In genomic region chr17:39169518-39169917, GRCh38 we compare ENCODE assay signal across 23 cellular contexts. TPM values are rescaled to one million over a fixed set of nuclear protein-coding genes. Genes with fewer than 3 reads are reported as not detected.
DNase-seq lines count a peak whose midpoint lies in the region; ATAC-seq, FAIRE-seq and TF ChIP-seq lines count a peak whose summit lies in the region.
"Had no signal": no experiment of that assay in that cellular context is flagged by ENCODE, and none has a peak within 500 bp of the region (broad histone marks: within the 10 kb centered on the region; RNA-seq: fewer than 3 reads in every experiment).

No MANE protein-coding gene starts in this region.

- in situ Hi-C loops in GM12878 (cut with MboI): no loop called here

- RAD21 ChIA-PET in GM12878 (lab: Charles Lee; ENCODE audit: unreplicated experiment): interaction anchor here (0.9 to 1.8 kb wide), 2 partner anchors 16 to 66 kb away, joined by 3 to 8 read pairs; no protein-coding TSS in a partner anchor

- TF ChIP-seq POLR2A in GM12878 (IDR thresholded peaks at IDR 0.05; ENCODE audit: low read depth, low read length) (no peak), body of pancreas (IDR thresholded peaks at IDR 0.05) (no peak), stomach (IDR thresholded peaks at IDR 0.05) (no peak)

- TF ChIP-seq RAD21 in GM12878 (IDR thresholded peaks at IDR 0.05; ENCODE audit: insufficient read depth, low read depth, low read length): no peak

- H3K4me1 ChIP-seq in HEK293 (ENCODE audit: control insufficient read depth, insufficient read depth, low read length) (0 out of 2 replicates have a peak, but pooled peaks cover 4% of the 10 kb centered on the region), GM12878 (ENCODE audit: control insufficient read depth, insufficient read depth, low read length) (peaks cover 9% of the 10 kb centered on the region), body of pancreas (peaks cover 50% of the 10 kb centered on the region), stomach (peaks cover 10 to 36% (median 21%) of the 10 kb centered on the region in 4 donors)
- H3K4me1 ChIP-seq: BE2C, HAP-1 had no signal

- peak; percentile 31 for FAIRE-seq in GM12878 (lab: Jason Lieb, UNC)
- FAIRE-seq: A204.1, GM19239, K562 had no signal

- H3K4me3 ChIP-seq in HEK293 (ENCODE audit: low read depth, low read length): no peak overlapping the region
- H3K4me3 ChIP-seq in GM12878: no peak overlapping the region
- no peak overlapping the region for H3K4me3 ChIP-seq in body of pancreas
- H3K4me3 ChIP-seq in stomach: no peak overlapping the region
- H3K4me3 ChIP-seq: GM23248, HAP-1, K562 had no signal

- no peak overlapping the region for H2AFZ ChIP-seq in GM12878 (ENCODE audit: control insufficient read depth, low read depth, low read length)
- H2AFZ ChIP-seq: GM23248 had no signal

- WGBS in GM12878 (ENCODE audit: insufficient coverage, insufficient replicate concordance, low lambda C conversion rate, missing lambda C conversion rate): 71% methylated on average over 2 of the region's 3 CpGs
- WGBS in body of pancreas, 2 donors: 70 to 86% methylated on average over 3 of the region's 3 CpGs
- 69 to 90% (median 75%) methylated on average over 3 of the region's 3 CpGs for WGBS in stomach, 5 donors

- H3K9ac ChIP-seq in GM12878 (ENCODE audit: control insufficient read depth, insufficient read depth, low read length): no peak overlapping the region
- H3K9ac ChIP-seq: GM23248 had no signal

- H3K4me2 ChIP-seq in GM12878 (ENCODE audit: control insufficient read depth, insufficient read depth): no peak overlapping the region

- no peak for TF ChIP-seq CTCF in HEK293 (tag by site-specific recombination; IDR thresholded peaks at IDR 0.05)
- no peak for TF ChIP-seq CTCF in GM12878 (IDR thresholded peaks at IDR 0.05 in 2 of 3, conservative IDR thresholded peaks at IDR 0.05 in 1 of 3; ENCODE audit: control insufficient read depth in 2 of 3, extremely low read depth in 1 of 3, insufficient read depth in 1 of 3, low read depth in 3 of 3, low read length in 3 of 3)
- TF ChIP-seq CTCF in body of pancreas (IDR thresholded peaks at IDR 0.05): no peak
- TF ChIP-seq CTCF in stomach (IDR thresholded peaks at IDR 0.05): no peak

- H3K79me2 ChIP-seq in GM12878 (ENCODE audit: control insufficient read depth, insufficient read depth, low read length): no peaks in the 10 kb centered on the region

- H3K36me3 ChIP-seq in HEK293 (ENCODE audit: control insufficient read depth in 2 of 2, insufficient read depth in 1 of 2, low read length in 2 of 2): no peaks in the 10 kb centered on the region
- H3K36me3 ChIP-seq in GM12878 (ENCODE audit: control insufficient read depth in 2 of 2, insufficient read depth in 2 of 2, low read length in 1 of 2): no peaks in the 10 kb centered on the region
- H3K36me3 ChIP-seq in body of pancreas (replicated peaks in 1 of 2; ENCODE audit: insufficient read depth in 1 of 2, low read depth in 2 of 2): no peaks in the 10 kb centered on the region
- H3K36me3 ChIP-seq in stomach: no peaks in the 10 kb centered on the region
- H3K36me3 ChIP-seq: BE2C, HAP-1 had no signal

- SMC1A ChIA-PET in GM12878 (lab: Charles Lee; ENCODE audit: uncharacterized antibody, unreplicated experiment): interaction anchor here (0.7 kb wide), 1 partner anchor 11 kb away, joined by 3 read pairs; no protein-coding TSS in a partner anchor

- POLR2A ChIA-PET in HEK293 (lab: Yijun Ruan, JAX): interaction anchor here (0.5 to 3.0 kb wide), 3 partner anchors 31 to 128 kb away, joined by 3 to 22 read pairs (median 4); partner anchors contain the start of gene RPL19
- POLR2A ChIA-PET in GM12878 (lab: Charles Lee): interaction anchor here (0.6 to 0.7 kb wide), 3 partner anchors 104 to 179 kb away, joined by 3 to 7 read pairs (median 4); no protein-coding TSS in a partner anchor

- CTCF ChIA-PET in HEK293 (lab: Yijun Ruan, JAX): interaction anchor here (0.6 to 6.4 kb wide), 7 partner anchors 9 to 494 kb away, joined by 3 to 58 read pairs (median 6); no protein-coding TSS in a partner anchor
- CTCF ChIA-PET in GM12878 (lab: Yijun Ruan, JAX): interaction anchor here (1.8 to 1.9 kb wide), 2 partner anchors 62 to 186 kb away, joined by 4 to 10 read pairs; no protein-coding TSS in a partner anchor

- BruUV-seq in GM12878 (replicated peaks; lab: Mats Ljungman, UMichigan): no TSS peak

- TF ChIP-seq EP300 in GM12878 (IDR thresholded peaks at IDR 0.05; ENCODE audit: borderline replicate concordance in 1 of 2, control insufficient read depth in 1 of 2, low read depth in 2 of 2, low read length in 2 of 2) (no peak), stomach (IDR thresholded peaks at IDR 0.05) (no peak)

- H3K27ac ChIP-seq in HEK293 (ENCODE audit: extremely low read depth, low read depth, low read length): no peak overlapping the region
- no peak overlapping the region for H3K27ac ChIP-seq in GM12878 (ENCODE audit: control insufficient read depth, insufficient read depth)
- H3K27ac ChIP-seq in body of pancreas: no peak overlapping the region
- H3K27ac ChIP-seq in stomach: no peak overlapping the region
- H3K27ac ChIP-seq: GM23248, HL-60 had no signal

- no peak for ATAC-seq in GM12878
- no peak for ATAC-seq in left colon
- no peak for ATAC-seq in body of pancreas
- ATAC-seq: K562 had no signal

- intact Hi-C loops in GM12878 (cut with micrococcal nuclease; ENCODE audit: unreplicated experiment) (no loop called here), left colon (cut with DNase I, micrococcal nuclease) (no loop called here), body of pancreas (cut with DNase I) (loop anchor here (10.0 kb wide), 1 partner anchor 65 kb away; no protein-coding TSS in a partner anchor), stomach (cut with DNase I; ENCODE audit: low total_unique reads) (no loop called here)

- H3K27me3 ChIP-seq in GM12878 (replicated peaks in 1 of 2; ENCODE audit: control insufficient read depth in 2 of 2, insufficient read depth in 2 of 2, low read length in 1 of 2) (peaks cover 0 to 2% of the 10 kb centered on the region in 2 experiments; a peak in 2 of 4 replicates), body of pancreas (no peaks in the 10 kb centered on the region), stomach (peaks cover 0 to 10% (median 6%) of the 10 kb centered on the region in 3 donors)
- H3K27me3 ChIP-seq: BE2C had no signal

- H3K9me3 ChIP-seq in HEK293 (ENCODE audit: control insufficient read depth, insufficient read depth, low read depth, low read length) (no peaks in the 10 kb centered on the region), GM12878 (replicated peaks; ENCODE audit: control insufficient read depth, insufficient read depth, low read length) (no peaks in the 10 kb centered on the region), body of pancreas (no peaks in the 10 kb centered on the region), stomach (no peaks in the 10 kb centered on the region)
- H3K9me3 ChIP-seq: BE2C, HAP-1 had no signal

- H4K20me1 ChIP-seq in GM12878 (ENCODE audit: control insufficient read depth, insufficient read depth): no peaks in the 10 kb centered on the region

- DNase-seq in MV-4-11 (lab: John Stamatoyannopoulos, UW) (peak; percentile 57), GM12878 (ENCODE audit: low read depth, low spot score) (no peak), mesenteric fat pad (ENCODE audit: low spot score) (no peak), left colon (no peak), body of pancreas (no peak), stomach (no peak)
- DNase-seq: ACHN; BE2C; CD4-positive, alpha-beta memory T cell; DMS153; DMS79; GF-D8; GM23248; IMR-90 had no signal

RNA-seq across cellular contexts. Expression of gene ARL5C, which starts 3.6 kb away (rescaled TPM):
- total RNA-seq in GM12878 (2013; cell fraction: nucleolus; rRNA removed): not detected in 2 replicates
- not detected in 2 replicates for total RNA-seq in GM12878 (2014; rRNA removed)
- total RNA-seq in GM12878 (2014; rRNA removed; fragmentation: Illumina TruSeq; extraction: Trizol): not detected in 2 replicates
- total RNA-seq in GM12878 (2021): not detected in 2 replicates
- polyA plus RNA-seq in GM12878 (2011; ENCODE audit: low read depth): not detected
- not detected in 2 replicates for polyA plus RNA-seq in GM12878 (2011; rRNA removed)
- not detected in 2 replicates for polyA plus RNA-seq in GM12878 (2011; cell fraction: cytosol; rRNA removed)
- polyA plus RNA-seq in GM12878 (2011; cell fraction: nucleus; rRNA removed): 0.29 TPM in 1 of 2 replicates, not detected in the other
- polyA plus RNA-seq in GM12878 (2012): 0.04 TPM in 1 of 2 replicates, not detected in the other
- not detected in 2 replicates for polyA plus RNA-seq in GM12878 (2014; fragmentation: Illumina TruSeq; extraction: Trizol)
- not detected for polyA plus RNA-seq in GM12878 (2014; fragmentation: Nextera tagmentation; extraction: Ambion mirVana)
- polyA plus RNA-seq in GM12878 (2014; rRNA removed): not detected in 2 replicates
- not detected for polyA plus RNA-seq in GM12878 (2016; fragmentation: Nextera tagmentation; extraction: Ambion mirVana)
- polyA minus RNA-seq in GM12878 (2011; rRNA and poly(A)+ RNA removed): not detected in 2 replicates
- polyA minus RNA-seq in GM12878 (2011; cell fraction: cytosol; rRNA and poly(A)+ RNA removed): not detected in 2 replicates
- not detected in 2 replicates for polyA minus RNA-seq in GM12878 (2011; cell fraction: nucleus; rRNA and poly(A)+ RNA removed)
- not detected for total RNA-seq in mesenteric fat pad
- total RNA-seq in left colon: under 1 TPM in 1 of 2 donors, not detected in 1; 0.56 TPM
- total RNA-seq in body of pancreas: under 1 TPM in 1 of 2 donors, not detected in 1; 0.26 TPM
- total RNA-seq in stomach: not detected
- not detected for polyA plus RNA-seq in stomach
- total RNA-seq: CD4-positive, alpha-beta memory T cell; GM23248; H4; HT1080; IMR-90; K562 had no signal
- polyA plus RNA-seq: CD14-positive monocyte; CD4-positive, alpha-beta memory T cell; GM23248; IMR-90; K562 had no signal

RNA-seq across cellular contexts. Expression of gene PLXDC1, which starts 18.1 kb away (rescaled TPM):
- total RNA-seq in GM12878 (2013; cell fraction: nucleolus; rRNA removed): 1.2 and 1.8 TPM in 2 replicates
- total RNA-seq in GM12878 (2014; rRNA removed): not detected in 2 replicates
- total RNA-seq in GM12878 (2014; rRNA removed; fragmentation: Illumina TruSeq; extraction: Trizol): not detected in 2 replicates
- total RNA-seq in GM12878 (2021): not detected in 2 replicates
- not detected for polyA plus RNA-seq in GM12878 (2011; ENCODE audit: low read depth)
- polyA plus RNA-seq in GM12878 (2011; rRNA removed): 0.16 and 0.22 TPM in 2 replicates
- polyA plus RNA-seq in GM12878 (2011; cell fraction: cytosol; rRNA removed): 0.04 and 0.23 TPM in 2 replicates
- 0.45 and 0.63 TPM in 2 replicates for polyA plus RNA-seq in GM12878 (2011; cell fraction: nucleus; rRNA removed)
- polyA plus RNA-seq in GM12878 (2012): 0.22 and 0.28 TPM in 2 replicates
- 0.03 TPM in 1 of 2 replicates, not detected in the other for polyA plus RNA-seq in GM12878 (2014; fragmentation: Illumina TruSeq; extraction: Trizol)
- not detected for polyA plus RNA-seq in GM12878 (2014; fragmentation: Nextera tagmentation; extraction: Ambion mirVana)
- polyA plus RNA-seq in GM12878 (2014; rRNA removed): not detected in 2 replicates
- under 1 TPM in 1 of 2 experiments, not detected in 1; 0.30 TPM for polyA plus RNA-seq in GM12878 (2016; fragmentation: Nextera tagmentation; extraction: Ambion mirVana)
- not detected in 2 replicates for polyA minus RNA-seq in GM12878 (2011; rRNA and poly(A)+ RNA removed)
- polyA minus RNA-seq in GM12878 (2011; cell fraction: cytosol; rRNA and poly(A)+ RNA removed): not detected in 2 replicates
- not detected in 2 replicates for polyA minus RNA-seq in GM12878 (2011; cell fraction: nucleus; rRNA and poly(A)+ RNA removed)
- total RNA-seq in mesenteric fat pad: 6.3 TPM
- 1 to 10 TPM; 2.3 to 5.0 TPM for total RNA-seq in left colon
- 1 to 10 TPM in 1 of 2 donors, not detected in 1; 6.5 TPM for total RNA-seq in body of pancreas
- total RNA-seq in stomach: 10 to 100 TPM in 2 of 5 donors, 1 to 10 TPM in 2, under 1 TPM in 1; 0.58 to 77.2 (median 8.4) TPM
- polyA plus RNA-seq in stomach: 1 to 10 TPM; 1.7 to 4.6 (median 2.1) TPM
- total RNA-seq: GM23248, K562 had no signal
- polyA plus RNA-seq: CD14-positive monocyte, K562 had no signal

RNA-seq across cellular contexts. Expression of gene CACNB1, which starts 28.0 kb away (rescaled TPM):
- total RNA-seq in GM12878 (2013; cell fraction: nucleolus; rRNA removed): 33.2 and 35.6 TPM in 2 replicates
- total RNA-seq in GM12878 (2014; rRNA removed): 6.2 and 8.7 TPM in 2 replicates
- 2.3 and 4.3 TPM in 2 replicates for total RNA-seq in GM12878 (2014; rRNA removed; fragmentation: Illumina TruSeq; extraction: Trizol)
- 10.1 and 15.6 TPM in 2 replicates for total RNA-seq in GM12878 (2021)
- 9.6 TPM for polyA plus RNA-seq in GM12878 (2011; ENCODE audit: low read depth)
- polyA plus RNA-seq in GM12878 (2011; rRNA removed): 3.6 and 8.0 TPM in 2 replicates
- polyA plus RNA-seq in GM12878 (2011; cell fraction: cytosol; rRNA removed): 6.3 and 7.0 TPM in 2 replicates
- 38.2 and 38.3 TPM in 2 replicates for polyA plus RNA-seq in GM12878 (2011; cell fraction: nucleus; rRNA removed)
- 4.2 and 4.6 TPM in 2 replicates for polyA plus RNA-seq in GM12878 (2012)
- polyA plus RNA-seq in GM12878 (2014; fragmentation: Illumina TruSeq; extraction: Trizol): 3.8 and 6.3 TPM in 2 replicates
- under 1 TPM; 0.06 to 0.18 TPM for polyA plus RNA-seq in GM12878 (2014; fragmentation: Nextera tagmentation; extraction: Ambion mirVana)
- 12.6 and 14.1 TPM in 2 replicates for polyA plus RNA-seq in GM12878 (2014; rRNA removed)
- polyA plus RNA-seq in GM12878 (2016; fragmentation: Nextera tagmentation; extraction: Ambion mirVana): 1 to 10 TPM; 4.7 to 6.5 TPM
- polyA minus RNA-seq in GM12878 (2011; rRNA and poly(A)+ RNA removed): 33.6 TPM in 2 replicates
- polyA minus RNA-seq in GM12878 (2011; cell fraction: cytosol; rRNA and poly(A)+ RNA removed): 4.1 and 4.9 TPM in 2 replicates
- polyA minus RNA-seq in GM12878 (2011; cell fraction: nucleus; rRNA and poly(A)+ RNA removed): 19.9 and 28.1 TPM in 2 replicates
- 5.1 TPM for total RNA-seq in mesenteric fat pad
- 10 to 100 TPM; 12.7 to 16.1 TPM for total RNA-seq in left colon
- 1 to 10 TPM; 2.3 TPM for total RNA-seq in body of pancreas
- 10 to 100 TPM in 2 of 5 donors, 1 to 10 TPM in 3; 4.2 to 57.2 (median 8.9) TPM for total RNA-seq in stomach
- polyA plus RNA-seq in stomach: 1 to 10 TPM; 2.4 to 2.7 (median 2.7) TPM

RNA-seq across cellular contexts. Expression of gene RPL19, which starts 30.6 kb away (rescaled TPM):
- total RNA-seq in GM12878 (2013; cell fraction: nucleolus; rRNA removed): 258 and 286 TPM in 2 replicates
- 3,345 and 3,660 TPM in 2 replicates for total RNA-seq in GM12878 (2014; rRNA removed)
- total RNA-seq in GM12878 (2014; rRNA removed; fragmentation: Illumina TruSeq; extraction: Trizol): 4,424 and 4,557 TPM in 2 replicates
- 2,884 and 2,984 TPM in 2 replicates for total RNA-seq in GM12878 (2021)
- polyA plus RNA-seq in GM12878 (2011; ENCODE audit: low read depth): 2,420 TPM
- polyA plus RNA-seq in GM12878 (2011; rRNA removed): 2,325 and 2,496 TPM in 2 replicates
- 3,209 and 3,744 TPM in 2 replicates for polyA plus RNA-seq in GM12878 (2011; cell fraction: cytosol; rRNA removed)
- 1,169 and 1,252 TPM in 2 replicates for polyA plus RNA-seq in GM12878 (2011; cell fraction: nucleus; rRNA removed)
- 3,096 and 4,247 TPM in 2 replicates for polyA plus RNA-seq in GM12878 (2012)
- polyA plus RNA-seq in GM12878 (2014; fragmentation: Illumina TruSeq; extraction: Trizol): 2,387 and 5,536 TPM in 2 replicates
- 1,000 to 10,000 TPM; 4,826 to 5,082 TPM for polyA plus RNA-seq in GM12878 (2014; fragmentation: Nextera tagmentation; extraction: Ambion mirVana)
- polyA plus RNA-seq in GM12878 (2014; rRNA removed): 4,304 and 4,328 TPM in 2 replicates
- polyA plus RNA-seq in GM12878 (2016; fragmentation: Nextera tagmentation; extraction: Ambion mirVana): 1,000 to 10,000 TPM; 1,862 to 1,965 TPM
- 917 and 1,360 TPM in 2 replicates for polyA minus RNA-seq in GM12878 (2011; rRNA and poly(A)+ RNA removed)
- polyA minus RNA-seq in GM12878 (2011; cell fraction: cytosol; rRNA and poly(A)+ RNA removed): 437 and 484 TPM in 2 replicates
- 126 and 168 TPM in 2 replicates for polyA minus RNA-seq in GM12878 (2011; cell fraction: nucleus; rRNA and poly(A)+ RNA removed)
- total RNA-seq in mesenteric fat pad: 1,346 TPM
- total RNA-seq in left colon: 1,000 to 10,000 TPM; 1,376 to 1,435 TPM
- total RNA-seq in body of pancreas: 1,000 to 10,000 TPM; 1,534 to 2,029 TPM
- total RNA-seq in stomach: 1,000 to 10,000 TPM; 1,114 to 2,498 (median 1,672) TPM
- 1,000 to 10,000 TPM; 3,254 to 4,546 (median 3,773) TPM for polyA plus RNA-seq in stomach

RNA-seq across cellular contexts. Expression of gene STAC2, which starts 56.2 kb away (rescaled TPM):
- total RNA-seq in GM12878 (2013; cell fraction: nucleolus; rRNA removed): not detected in 2 replicates
- total RNA-seq in GM12878 (2014; rRNA removed) (not detected in 2 replicates), GM12878 (2014; rRNA removed; fragmentation: Illumina TruSeq; extraction: Trizol) (0.04 TPM in 1 of 2 replicates, not detected in the other), GM12878 (2021) (not detected in 2 replicates), mesenteric fat pad (0.16 TPM), left colon (under 1 TPM in 1 of 2 donors, not detected in 1; 0.17 TPM), body of pancreas (not detected), stomach (under 1 TPM in 1 of 5 donors, not detected in 4; under 0.01 TPM)
- polyA plus RNA-seq in GM12878 (2011; ENCODE audit: low read depth): not detected
- polyA plus RNA-seq in GM12878 (2011; rRNA removed) (not detected in 2 replicates), GM12878 (2014; fragmentation: Illumina TruSeq; extraction: Trizol) (not detected in 2 replicates), GM12878 (2014; fragmentation: Nextera tagmentation; extraction: Ambion mirVana) (not detected), GM12878 (2014; rRNA removed) (not detected in 2 replicates), GM12878 (2016; fragmentation: Nextera tagmentation; extraction: Ambion mirVana) (not detected), stomach (under 1 TPM in 2 of 3 donors, not detected in 1; 0.15 to 0.20 TPM)
- polyA plus RNA-seq in GM12878 (2011; cell fraction: cytosol; rRNA removed): not detected in 2 replicates
- not detected in 2 replicates for polyA plus RNA-seq in GM12878 (2011; cell fraction: nucleus; rRNA removed)
- polyA plus RNA-seq in GM12878 (2012): 0.04 TPM in 1 of 2 replicates, not detected in the other
- not detected in 2 replicates for polyA minus RNA-seq in GM12878 (2011; rRNA and poly(A)+ RNA removed)
- not detected in 2 replicates for polyA minus RNA-seq in GM12878 (2011; cell fraction: cytosol; rRNA and poly(A)+ RNA removed)
- polyA minus RNA-seq in GM12878 (2011; cell fraction: nucleus; rRNA and poly(A)+ RNA removed): not detected in 2 replicates
- total RNA-seq: CD4-positive, alpha-beta memory T cell; GM23248; HT1080; IMR-90; K562 had no signal
- polyA plus RNA-seq: CD14-positive monocyte; CD4-positive, alpha-beta memory T cell; GM23248; K562 had no signal
